In the genomic region with DNA sequence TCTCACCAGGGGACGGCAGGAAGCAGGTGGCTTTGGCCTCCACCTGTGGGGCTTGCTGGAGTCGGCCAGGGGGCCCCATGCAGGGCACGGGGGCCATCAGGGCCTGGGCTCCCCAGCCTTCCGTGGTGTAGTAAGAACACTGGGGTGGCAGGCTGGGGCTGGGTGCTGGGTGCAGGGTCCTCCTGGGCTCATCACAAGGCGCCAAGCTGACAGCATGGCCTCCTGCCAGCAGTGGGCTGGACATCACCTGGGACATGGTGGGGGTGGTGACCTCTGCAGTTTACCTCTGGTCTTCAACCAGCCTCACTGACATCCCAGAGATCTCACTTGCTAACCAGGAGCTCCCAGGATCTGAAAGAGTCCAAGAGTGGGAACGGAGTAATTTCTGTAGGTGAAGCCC, we compare ENCODE assay signal across 1 cellular context.
TF ChIP-seq lines count a peak whose summit lies in the region.

No MANE protein-coding gene starts in this region.

TF ChIP-seq in IMR-90, 13 proteins besides CTCF, POLR2A, EP300 and RAD21:
- TF ChIP-seq FOS (IDR thresholded peaks at IDR 0.05; ENCODE audit: low read depth, low read length), result no peak
- no peak for TF ChIP-seq CEBPB (IDR thresholded peaks at IDR 0.05; ENCODE audit: low read depth, low read length)
- TF ChIP-seq USF2 (IDR thresholded peaks at IDR 0.05; ENCODE audit: low read depth, low read length), result no peak
- no peak for TF ChIP-seq RFX5 (IDR thresholded peaks at IDR 0.05; ENCODE audit: low read depth, low read length)
- TF ChIP-seq NFE2L2 (IDR thresholded peaks at IDR 0.05; ENCODE audit: low read depth, low read length), result no peak
- TF ChIP-seq SMC3 (IDR thresholded peaks at IDR 0.05; ENCODE audit: low read depth, low read length), result no peak
- no peak for TF ChIP-seq MAFK (IDR thresholded peaks at IDR 0.05; ENCODE audit: low read depth, low read length)
- no peak for TF ChIP-seq BHLHE40 (IDR thresholded peaks at IDR 0.05; ENCODE audit: low read depth, low read length)
- no peak for TF ChIP-seq CHD1 (IDR thresholded peaks at IDR 0.05; ENCODE audit: low read depth, low read length)
- TF ChIP-seq MAZ (IDR thresholded peaks at IDR 0.05; ENCODE audit: borderline replicate concordance, low read depth, low read length), result no peak
- no peak for TF ChIP-seq RCOR1 (IDR thresholded peaks at IDR 0.05; ENCODE audit: insufficient replicate concordance, low read length)
- no peak for TF ChIP-seq MXI1 (IDR thresholded peaks at IDR 0.05; ENCODE audit: borderline replicate concordance, low read depth, low read length)
- TF ChIP-seq, protein P1, sequence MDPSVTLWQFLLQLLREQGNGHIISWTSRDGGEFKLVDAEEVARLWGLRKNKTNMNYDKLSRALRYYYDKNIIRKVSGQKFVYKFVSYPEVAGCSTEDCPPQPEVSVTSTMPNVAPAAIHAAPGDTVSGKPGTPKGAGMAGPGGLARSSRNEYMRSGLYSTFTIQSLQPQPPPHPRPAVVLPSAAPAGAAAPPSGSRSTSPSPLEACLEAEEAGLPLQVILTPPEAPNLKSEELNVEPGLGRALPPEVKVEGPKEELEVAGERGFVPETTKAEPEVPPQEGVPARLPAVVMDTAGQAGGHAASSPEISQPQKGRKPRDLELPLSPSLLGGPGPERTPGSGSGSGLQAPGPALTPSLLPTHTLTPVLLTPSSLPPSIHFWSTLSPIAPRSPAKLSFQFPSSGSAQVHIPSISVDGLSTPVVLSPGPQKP (IDR thresholded peaks at IDR 0.05; ENCODE audit: borderline replicate concordance, low read depth, low read length), result no peak
